ENCODE assay signal across 17 cellular contexts in genomic region chr6:36115412-36115811, GRCh38. TPM values are rescaled to one million over a fixed set of nuclear protein-coding genes. Genes with fewer than 3 reads are reported as not detected.
DNase-seq lines count a peak whose midpoint lies in the region; ATAC-seq and TF ChIP-seq lines count a peak whose summit lies in the region.
"Had no signal": no experiment of that assay in that cellular context is flagged by ENCODE, and none has a peak within 500 bp of the region (broad histone marks: within the 10 kb centered on the region; RNA-seq: fewer than 3 reads in every experiment).

No MANE protein-coding gene starts in this region.

- H3K9ac ChIP-seq in endodermal cell (ENCODE audit: extremely low read depth, low read length, poor library complexity, severe bottlenecking): no peak overlapping the region

- peaks cover 61% of the 10 kb centered on the region for H3K4me1 Mint-ChIP-seq in CD14-positive monocyte
- peaks cover 67% of the 10 kb centered on the region for H3K4me1 Mint-ChIP-seq in activated CD8-positive, alpha-beta T cell treated with anti-CD3 and anti-CD28 coated beads for 36 hours (ENCODE audit: low read depth)
- peaks cover 32 to 99% (median 80%) of the 10 kb centered on the region in 4 donors for H3K4me1 Mint-ChIP-seq in naive thymus-derived CD8-positive, alpha-beta T cell
- peaks cover 7% of the 10 kb centered on the region for H3K4me1 Mint-ChIP-seq in endodermal cell

- in situ Hi-C loops in brain microvascular endothelial cell (cut with HindIII; ENCODE audit: low pct_ligation_motif_present, low sequenced_read_pairs): no loop called here

- DNase-seq in CD14-positive monocyte (ENCODE audit: low spot score) (no peak), endodermal cell (no peak), GM03348 (ENCODE audit: low spot score) (no peak), brain microvascular endothelial cell (no peak), DMS153 treated with DMSO at 0.1 percent for 48 hours (lab: John Stamatoyannopoulos, UW; ENCODE audit: unreplicated experiment) (no peak)
- DNase-seq in activated CD8-positive, alpha-beta T cell treated with anti-CD3 and anti-CD28 coated beads for 36 hours: no peak
- no peak for DNase-seq in naive thymus-derived CD8-positive, alpha-beta T cell
- DNase-seq: DMS79; NCI-H1105 treated with DMSO at 0.1 percent for 48 hours; NCI-H2171; stimulated activated CD4-positive, alpha-beta T cell treated with anti-CD3 and anti-CD28 coated beads, Interleukin-4, amount 100 ng/mL, for 1 hour; SW 1271 had no signal

- no peak overlapping the region for H3K27ac ChIP-seq in endodermal cell (ENCODE audit: low read depth, low read length)
- no peak overlapping the region for H3K27ac ChIP-seq in brain microvascular endothelial cell
- H3K27ac ChIP-seq: thoracic aorta had no signal

- H3K27ac Mint-ChIP-seq in CD14-positive monocyte: peak overlapping the region in 5 of 7 donors; percentile 7 to 79 (median 73)
- H3K27ac Mint-ChIP-seq in activated CD8-positive, alpha-beta T cell treated with anti-CD3 and anti-CD28 coated beads for 36 hours: peak overlapping the region; percentile 94
- peak overlapping the region in 9 of 10 donors; percentile 44 to 98 (median 96) for H3K27ac Mint-ChIP-seq in naive thymus-derived CD8-positive, alpha-beta T cell
- no peak overlapping the region for H3K27ac Mint-ChIP-seq in endodermal cell

- H3K27me3 Mint-ChIP-seq in CD14-positive monocyte (ENCODE audit: low read depth in 3 of 3) (no peaks in the 10 kb centered on the region), endodermal cell (ENCODE audit: insufficient read depth) (no peaks in the 10 kb centered on the region)
- H3K27me3 Mint-ChIP-seq in activated CD8-positive, alpha-beta T cell treated with anti-CD3 and anti-CD28 coated beads for 36 hours: no peaks in the 10 kb centered on the region
- no peaks in the 10 kb centered on the region for H3K27me3 Mint-ChIP-seq in naive thymus-derived CD8-positive, alpha-beta T cell

- H3K4me3 Mint-ChIP-seq in CD14-positive monocyte: no peak overlapping the region
- H3K4me3 Mint-ChIP-seq in activated CD8-positive, alpha-beta T cell treated with anti-CD3 and anti-CD28 coated beads for 36 hours: no peak overlapping the region
- peak overlapping the region; percentile 49 to 89 (median 76) for H3K4me3 Mint-ChIP-seq in naive thymus-derived CD8-positive, alpha-beta T cell
- H3K4me3 Mint-ChIP-seq in endodermal cell: no peak overlapping the region
- H3K4me3 Mint-ChIP-seq: WTC11 had no signal

- H3K9me3 ChIP-seq in endodermal cell (ENCODE audit: control insufficient read depth, low read length): no peaks in the 10 kb centered on the region
- H3K9me3 ChIP-seq: thoracic aorta had no signal

- H3K9me3 Mint-ChIP-seq in CD14-positive monocyte (peaks cover 0 to 2% (median 0%) of the 10 kb centered on the region in 7 donors), endodermal cell (no peaks in the 10 kb centered on the region)
- no peaks in the 10 kb centered on the region for H3K9me3 Mint-ChIP-seq in activated CD8-positive, alpha-beta T cell treated with anti-CD3 and anti-CD28 coated beads for 36 hours
- H3K9me3 Mint-ChIP-seq in naive thymus-derived CD8-positive, alpha-beta T cell: no peaks in the 10 kb centered on the region
- H3K9me3 Mint-ChIP-seq: activated naive CD4-positive, alpha-beta T cell treated with anti-CD3 and anti-CD28 coated beads, Interleukin-2, amount 50 U/mL, for 72 hours; WTC11 had no signal

- ATAC-seq in GM18511 (IDR thresholded peaks at IDR 0.05; ENCODE audit: unreplicated experiment): peak; percentile 6
- no peak for ATAC-seq in activated CD8-positive, alpha-beta T cell treated with anti-CD3 and anti-CD28 coated beads for 36 hours
- ATAC-seq in naive thymus-derived CD8-positive, alpha-beta T cell: no peak
- ATAC-seq: activated naive CD4-positive, alpha-beta T cell treated with anti-CD3 and anti-CD28 coated beads, Interleukin-2, amount 50 U/mL, for 72 hours; esophagus mucosa; WTC11 had no signal

- intact Hi-C loops in CD14-positive monocyte (cut with micrococcal nuclease): no loop called here
- intact Hi-C loops in activated CD8-positive, alpha-beta T cell treated with anti-CD3 and anti-CD28 coated beads for 36 hours (cut with micrococcal nuclease): no loop called here

- no peaks in the 10 kb centered on the region for H3K4me1 ChIP-seq in endodermal cell (ENCODE audit: control insufficient read depth, insufficient read depth, low read length)

- CTCF ChIA-PET in activated CD8-positive, alpha-beta T cell treated with anti-CD3 and anti-CD28 coated beads for 36 hours (lab: Charles Lee): interaction anchor here (1.0 to 1.6 kb wide), 3 partner anchors 8 to 20 kb away, joined by 3 to 8 read pairs (median 4); no protein-coding TSS in a partner anchor

- H3K4me3 ChIP-seq in endodermal cell (ENCODE audit: low read length) (no peak overlapping the region), brain microvascular endothelial cell (ENCODE audit: low read depth, low read length) (no peak overlapping the region)
- H3K4me3 ChIP-seq: thoracic aorta had no signal

- POLR2A ChIA-PET in activated CD8-positive, alpha-beta T cell treated with anti-CD3 and anti-CD28 coated beads for 36 hours (lab: Charles Lee): interaction anchor here (0.6 to 1.6 kb wide), 3 partner anchors 16 to 636 kb away, joined by 3 to 5 read pairs (median 3); no protein-coding TSS in a partner anchor
- POLR2A ChIA-PET in naive thymus-derived CD8-positive, alpha-beta T cell (lab: Charles Lee): interaction anchor here (0.7 kb wide), 1 partner anchor 10 kb away, joined by 5 read pairs; no protein-coding TSS in a partner anchor

- TF ChIP-seq CTCF in CD14-positive monocyte (IDR thresholded peaks at IDR 0.05): no peak
- no peak for TF ChIP-seq CTCF in activated CD8-positive, alpha-beta T cell treated with anti-CD3 and anti-CD28 coated beads for 36 hours (IDR thresholded peaks at IDR 0.05)
- TF ChIP-seq CTCF in endodermal cell (conservative IDR thresholded peaks at IDR 0.05): no peak
- TF ChIP-seq CTCF in brain microvascular endothelial cell (IDR thresholded peaks at IDR 0.05; ENCODE audit: low read depth, low read length, missing control alignments): no peak

- H3K36me3 Mint-ChIP-seq in CD14-positive monocyte (peaks cover 55 to 72% of the 10 kb centered on the region in 2 donors), endodermal cell (ENCODE audit: low read depth) (peaks cover 7% of the 10 kb centered on the region)
- peaks cover 34% of the 10 kb centered on the region for H3K36me3 Mint-ChIP-seq in activated CD8-positive, alpha-beta T cell treated with anti-CD3 and anti-CD28 coated beads for 36 hours (ENCODE audit: low read depth)
- H3K36me3 Mint-ChIP-seq in naive thymus-derived CD8-positive, alpha-beta T cell: peaks cover 0 to 14% (median 10%) of the 10 kb centered on the region in 3 donors

- H3K27me3 ChIP-seq in endodermal cell (ENCODE audit: control insufficient read depth, insufficient read depth, low read length, poor library complexity, severe bottlenecking): no peaks in the 10 kb centered on the region
- no peaks in the 10 kb centered on the region for H3K27me3 ChIP-seq in brain microvascular endothelial cell (replicated peaks)

- WGBS in endodermal cell (ENCODE audit: insufficient coverage in 1 of 2, insufficient read length in 1 of 2), 2 experiments: 90 to 95% methylated on average over 9 to 10 of the region's 10 CpGs

- H3K36me3 ChIP-seq in endodermal cell (ENCODE audit: control insufficient read depth, insufficient read depth, low read length) (peaks cover 17% of the 10 kb centered on the region), brain microvascular endothelial cell (replicated peaks) (peaks cover 5% of the 10 kb centered on the region)

RNA-seq across cellular contexts. Expression of gene MAPK13, which starts 14.9 kb away (rescaled TPM):
- polyA plus RNA-seq in CD14-positive monocyte: 1 to 10 TPM in 1 of 2 donors, under 1 TPM in 1; 0.88 to 2.4 TPM
- 10 to 100 TPM; 60.4 to 60.9 TPM for total RNA-seq in activated CD8-positive, alpha-beta T cell treated with anti-CD3 and anti-CD28 coated beads for 36 hours
- 10 to 100 TPM; 38.7 to 41.8 TPM for total RNA-seq in naive thymus-derived CD8-positive, alpha-beta T cell
- 10 to 100 TPM; 35.2 to 37.1 (median 35.7) TPM for polyA plus RNA-seq in naive thymus-derived CD8-positive, alpha-beta T cell
- 10 to 100 TPM; 14.6 to 16.0 TPM for total RNA-seq in endodermal cell
- 3.1 TPM for polyA plus RNA-seq in endodermal cell (2013, experiment 1 of 2)
- polyA plus RNA-seq in endodermal cell (2013, experiment 2 of 2): 2.1 TPM

Comparison
In these comparisons a context has a peak if more than half of its experiments do, and no peak if none do; other contexts are left out.
1. H3K4me3 Mint-ChIP-seq: peak in naive thymus-derived CD8-positive, alpha-beta T cell (10 of 10); none in CD14-positive monocyte (0 of 2), activated CD8-positive, alpha-beta T cell treated with anti-CD3 and anti-CD28 coated beads for 36 hours (single experiment) and endodermal cell (single experiment).